Comparison of ENCODE assay signal across 27 cellular contexts in genomic region chr7:27781188-27781587, GRCh38.
"Had no signal": no experiment of that assay in that cellular context is flagged by ENCODE, and none has a peak within 500 bp of the region (broad histone marks: within the 10 kb centered on the region; RNA-seq: fewer than 3 reads in every experiment).

No MANE protein-coding gene starts in this region.

- FAIRE-seq: islet of Langerhans, urothelium cell line had no signal

- H3K9me3 ChIP-seq: left ventricle myocardium inferior, mucosa of descending colon, ovary, right atrium auricular region, stomach, testis, thyroid gland, upper lobe of right lung had no signal

- H3K9me3 Mint-ChIP-seq: immature natural killer cell; mesothelial cell of epicardium; naive thymus-derived CD4-positive, alpha-beta T cell; natural killer cell treated with Interleukin-12 subunit alpha and Interleukin-12 subunit beta and Interleukin-15 and Interleukin-18, amount 100 ng/mL, for 72 hours; stimulated activated naive B cell treated with anti-CD40 and anti-IgM and Interleukin-4, amounts not matched to agents 10 μg/mL and 1 μg/mL and 100 μg/mL, for 72 hours had no signal

- H3K4me3 ChIP-seq: left ventricle myocardium inferior, lung, mucosa of descending colon, ovary, right atrium auricular region, skin epidermis, stomach, testis, thyroid gland, upper lobe of right lung had no signal

- H3K36me3 Mint-ChIP-seq: natural killer cell treated with Interleukin-12 subunit alpha and Interleukin-12 subunit beta and Interleukin-15 and Interleukin-18, amount 100 ng/mL, for 72 hours had no signal

- H3K4me3 Mint-ChIP-seq: immature natural killer cell; mesothelial cell of epicardium; naive thymus-derived CD4-positive, alpha-beta T cell; natural killer cell treated with Interleukin-12 subunit alpha and Interleukin-12 subunit beta and Interleukin-15 and Interleukin-18, amount 100 ng/mL, for 72 hours; stimulated activated naive B cell treated with anti-CD40 and anti-IgM and Interleukin-4, amounts not matched to agents 10 μg/mL and 1 μg/mL and 100 μg/mL, for 72 hours had no signal

- H3K27me3 Mint-ChIP-seq: naive thymus-derived CD4-positive, alpha-beta T cell; natural killer cell treated with Interleukin-12 subunit alpha and Interleukin-12 subunit beta and Interleukin-15 and Interleukin-18, amount 100 ng/mL, for 72 hours; progenitor cell of endocrine pancreas; stimulated activated naive B cell treated with anti-CD40 and anti-IgM and Interleukin-4, amounts not matched to agents 10 μg/mL and 1 μg/mL and 100 μg/mL, for 72 hours had no signal

- DNase-seq: hypothalamus; immature natural killer cell; left ventricle myocardium inferior; mesendoderm; mucosa of descending colon; naive thymus-derived CD4-positive, alpha-beta T cell; ovary; stimulated activated CD4-positive, alpha-beta T cell treated with anti-CD3 and anti-CD28 coated beads, Interleukin-12 subunit alpha, Interleukin-12 subunit beta, amount 100 ng/mL, for 4 hours; stimulated activated CD4-positive, alpha-beta T cell treated with anti-CD3 and anti-CD28 coated beads, Interleukin-15, amount 100 ng/mL, for 24 hours; stimulated activated CD4-positive, alpha-beta T cell treated with anti-CD3 and anti-CD28 coated beads, Interleukin-2, amount 100 ng/mL, for 24 hours; stimulated activated CD4-positive, alpha-beta T cell treated with anti-CD3 and anti-CD28 coated beads, Interleukin-4, amount 100 ng/mL, for 1 hour; stimulated activated naive B cell treated with anti-CD40 and anti-IgM and Interleukin-4, amounts not matched to agents 10 μg/mL and 1 μg/mL and 100 μg/mL, for 72 hours; stimulated activated naive CD8-positive, alpha-beta T cell treated with anti-CD3 and anti-CD28 coated beads, Interleukin-15, Interleukin-2, amounts not matched to agents 100 U/mL and 50 U/mL, for 24 hours; stomach; testis; thyroid gland; trophoblast cell; upper lobe of right lung had no signal

- H3K27ac Mint-ChIP-seq: immature natural killer cell; mesothelial cell of epicardium; naive thymus-derived CD4-positive, alpha-beta T cell; natural killer cell treated with Interleukin-12 subunit alpha and Interleukin-12 subunit beta and Interleukin-15 and Interleukin-18, amount 100 ng/mL, for 72 hours; progenitor cell of endocrine pancreas; stimulated activated naive B cell treated with anti-CD40 and anti-IgM and Interleukin-4, amounts not matched to agents 10 μg/mL and 1 μg/mL and 100 μg/mL, for 72 hours had no signal

- H3K27ac ChIP-seq: left ventricle myocardium inferior, ovary, right atrium auricular region, skin epidermis, stomach, testis, thyroid gland, upper lobe of right lung had no signal

- H3K36me3 ChIP-seq: ovary had no signal

- H3K27me3 ChIP-seq: ovary, right atrium auricular region, stomach, testis, thyroid gland, upper lobe of right lung had no signal

- ATAC-seq: mucosa of descending colon; naive thymus-derived CD4-positive, alpha-beta T cell; natural killer cell treated with Interleukin-12 subunit alpha and Interleukin-12 subunit beta and Interleukin-15 and Interleukin-18, amount 100 ng/mL, for 72 hours; sciatic nerve; stimulated activated naive B cell treated with anti-CD40 and anti-IgM and Interleukin-4, amounts not matched to agents 10 μg/mL and 1 μg/mL and 100 μg/mL, for 72 hours; stimulated activated naive CD8-positive, alpha-beta T cell treated with anti-CD3 and anti-CD28 coated beads, Interleukin-15, Interleukin-2, amounts not matched to agents 100 U/mL and 50 U/mL, for 24 hours; upper lobe of right lung had no signal
